ENCODE assay signal across 27 cellular contexts in genomic region chr16:11475896-11476630, GRCh38.
"Had no signal": no experiment of that assay in that cellular context is flagged by ENCODE, and none has a peak within 500 bp of the region (broad histone marks: within the 10 kb centered on the region; RNA-seq: fewer than 3 reads in every experiment).

No MANE protein-coding gene starts in this region.

- DNase-seq: activated B cell treated with CpG ODN at 0.5 μM for 24 hours; activated CD4-positive, alpha-beta memory T cell treated with anti-CD3 and anti-CD28 coated beads for 36 hours; activated CD4-positive, alpha-beta T cell treated with anti-CD3 and anti-CD28 coated beads for 1 hour; activated CD4-positive, alpha-beta T cell treated with anti-CD3 and anti-CD28 coated beads, Interleukin-2, amount 10 ng/mL, durations not matched to agents 7 days and 5 days; activated CD8-positive, alpha-beta memory T cell treated with anti-CD3 and anti-CD28 coated beads for 24 hours; activated gamma-delta T cell; activated naive CD4-positive, alpha-beta T cell treated with anti-CD3 and anti-CD28 coated beads, Interleukin-2, amount 10 ng/mL, durations not matched to agents 7 days and 5 days; activated naive CD8-positive, alpha-beta T cell treated with anti-CD3 and anti-CD28 coated beads, Interleukin-2, amount 10 ng/mL, durations not matched to agents 7 days and 5 days; activated T-cell treated with anti-CD3 and anti-CD28 coated beads, Interleukin-2, amount 50 U/mL, for 4 hours; amniotic stem cell; MG63; MV-4-11; NCI-H1092 treated with DMSO at 0.1 percent for 48 hours; NCI-H1417 treated with DMSO at 0.1 percent for 48 hours; NCI-H1694; NCI-H2029; NCI-H2107; NCI-H2171 treated with DMSO at 0.1 percent for 48 hours; NCI-H226; NCI-H526; NCI-H82; SIG-M5; T-helper 17 cell; T-helper 9 cell had no signal

- H3K27ac Mint-ChIP-seq: activated B cell treated with CpG ODN at 0.5 μM for 24 hours; activated CD4-positive, alpha-beta memory T cell treated with anti-CD3 and anti-CD28 coated beads for 36 hours; activated CD4-positive, alpha-beta T cell treated with anti-CD3 and anti-CD28 coated beads, Interleukin-2, amount 10 ng/mL, durations not matched to agents 7 days and 5 days; activated naive CD4-positive, alpha-beta T cell treated with anti-CD3 and anti-CD28 coated beads, Interleukin-2, amount 10 ng/mL, durations not matched to agents 7 days and 5 days; activated naive CD8-positive, alpha-beta T cell treated with anti-CD3 and anti-CD28 coated beads, Interleukin-2, amount 10 ng/mL, durations not matched to agents 7 days and 5 days; T-helper 17 cell had no signal

- H3K4me3 Mint-ChIP-seq: activated B cell treated with CpG ODN at 0.5 μM for 24 hours; activated CD4-positive, alpha-beta memory T cell treated with anti-CD3 and anti-CD28 coated beads for 36 hours; activated CD4-positive, alpha-beta T cell treated with anti-CD3 and anti-CD28 coated beads, Interleukin-2, amount 10 ng/mL, durations not matched to agents 7 days and 5 days; activated naive CD4-positive, alpha-beta T cell treated with anti-CD3 and anti-CD28 coated beads, Interleukin-2, amount 10 ng/mL, durations not matched to agents 7 days and 5 days; activated naive CD8-positive, alpha-beta T cell treated with anti-CD3 and anti-CD28 coated beads, Interleukin-2, amount 10 ng/mL, durations not matched to agents 7 days and 5 days; activated T-cell treated with anti-CD3 and anti-CD28 coated beads, Interleukin-2, amount 50 U/mL, for 4 hours; brain; central memory CD8-positive, alpha-beta T cell; T-helper 17 cell had no signal

- H3K4me3 ChIP-seq: MG63 had no signal

- H3K36me3 Mint-ChIP-seq: activated naive CD4-positive, alpha-beta T cell treated with anti-CD3 and anti-CD28 coated beads, Interleukin-2, amount 10 ng/mL, durations not matched to agents 7 days and 5 days; activated naive CD8-positive, alpha-beta T cell treated with anti-CD3 and anti-CD28 coated beads, Interleukin-2, amount 10 ng/mL, durations not matched to agents 7 days and 5 days; brain had no signal

- H3K4me1 Mint-ChIP-seq: activated B cell treated with CpG ODN at 0.5 μM for 24 hours; activated CD4-positive, alpha-beta T cell treated with anti-CD3 and anti-CD28 coated beads, Interleukin-2, amount 10 ng/mL, durations not matched to agents 7 days and 5 days; activated naive CD4-positive, alpha-beta T cell treated with anti-CD3 and anti-CD28 coated beads, Interleukin-2, amount 10 ng/mL, durations not matched to agents 7 days and 5 days; activated naive CD8-positive, alpha-beta T cell treated with anti-CD3 and anti-CD28 coated beads, Interleukin-2, amount 10 ng/mL, durations not matched to agents 7 days and 5 days; brain; central memory CD8-positive, alpha-beta T cell; T-helper 17 cell had no signal

- H3K27me3 ChIP-seq: MG63 had no signal

- ATAC-seq: activated T-cell treated with anti-CD3 and anti-CD28 coated beads, Interleukin-2, amount 50 U/mL, for 4 hours; T-helper 17 cell had no signal

- H3K36me3 ChIP-seq: MG63 had no signal

- H3K9me3 ChIP-seq: MG63 had no signal

- FAIRE-seq: astrocyte had no signal

- H3K27me3 Mint-ChIP-seq: activated B cell treated with CpG ODN at 0.5 μM for 24 hours; activated CD4-positive, alpha-beta memory T cell treated with anti-CD3 and anti-CD28 coated beads for 36 hours; activated CD4-positive, alpha-beta T cell treated with anti-CD3 and anti-CD28 coated beads, Interleukin-2, amount 10 ng/mL, durations not matched to agents 7 days and 5 days; activated naive CD8-positive, alpha-beta T cell treated with anti-CD3 and anti-CD28 coated beads, Interleukin-2, amount 10 ng/mL, durations not matched to agents 7 days and 5 days; central memory CD8-positive, alpha-beta T cell; T-helper 17 cell had no signal
